Comparison of ENCODE assay signal across 27 cellular contexts in genomic region chr16:26578748-26579147, GRCh38.
"Had no signal": no experiment of that assay in that cellular context is flagged by ENCODE, and none has a peak within 500 bp of the region (broad histone marks: within the 10 kb centered on the region; RNA-seq: fewer than 3 reads in every experiment).

No MANE protein-coding gene starts in this region.

- H3K27ac ChIP-seq: stomach, suprapubic skin, testis, thoracic aorta, thyroid gland, tibial artery, tibial nerve, transverse colon, upper lobe of left lung, upper lobe of right lung, uterus, vagina had no signal

- H3K27me3 ChIP-seq: suprapubic skin, testis, thyroid gland, tibial artery, tibial nerve, transverse colon, upper lobe of left lung, upper lobe of right lung, uterus, vagina had no signal

- ATAC-seq: stimulated activated effector memory CD8-positive, alpha-beta T cell treated with anti-CD3 and anti-CD28 coated beads, Interleukin-12 subunit alpha, Interleukin-12 subunit beta, amount 100 ng/mL, for 72 hours; stimulated activated memory B cell treated with anti-CD40 and anti-IgM and Interleukin-4, amounts not matched to agents 10 μg/mL and 1 μg/mL and 100 μg/mL, for 72 hours; stimulated activated naive B cell treated with anti-CD40 and anti-IgM and Interleukin-4, amounts not matched to agents 10 μg/mL and 1 μg/mL and 100 μg/mL, for 72 hours; stimulated activated naive CD8-positive, alpha-beta T cell treated with anti-CD3 and anti-CD28 coated beads, Interleukin-15, amount 100 ng/mL, for 72 hours; stimulated activated naive CD8-positive, alpha-beta T cell treated with anti-CD3 and anti-CD28 coated beads, Interleukin-15, Interleukin-2, amounts not matched to agents 100 U/mL and 50 U/mL, for 24 hours; upper lobe of right lung had no signal

- H3K4me3 ChIP-seq: stomach, suprapubic skin, testis, thoracic aorta, thyroid gland, tibial artery, tibial nerve, transverse colon, upper lobe of left lung, upper lobe of right lung, uterus, vagina had no signal

- H3K4me1 ChIP-seq: stomach, testis, thyroid gland, tibial artery, tibial nerve, transverse colon, upper lobe of left lung, upper lobe of right lung, uterus, vagina had no signal

- H3K9me3 ChIP-seq: stomach, suprapubic skin, testis, thoracic aorta, thyroid gland, tibial artery, tibial nerve, transverse colon, upper lobe of left lung, upper lobe of right lung, uterus, vagina had no signal

- H3K36me3 ChIP-seq: stomach, suprapubic skin, thoracic aorta, thyroid gland, tibial artery, tibial nerve, transverse colon, upper lobe of left lung, upper lobe of right lung, uterus, vagina had no signal

- FAIRE-seq: urothelium cell line had no signal

- DNase-seq: stimulated activated CD4-positive, alpha-beta T cell treated with anti-CD3 and anti-CD28 coated beads, Interleukin-2, amount 100 ng/mL, for 48 hours; stimulated activated CD4-positive, alpha-beta T cell treated with anti-CD3 and anti-CD28 coated beads, Interleukin-4, amount 100 ng/mL, for 1 hour; stimulated activated CD4-positive, alpha-beta T cell treated with anti-CD3 and anti-CD28 coated beads, Interleukin-4, amount 100 ng/mL, for 24 hours; stimulated activated CD4-positive, alpha-beta T cell treated with anti-CD3 and anti-CD28 coated beads, Interleukin-4, amount 100 ng/mL, for 4 hours; stimulated activated CD8-positive, alpha-beta memory T cell treated with anti-CD3 and anti-CD28 coated beads, Interleukin-4, amount 100 ng/mL, for 48 hours; stimulated activated naive B cell treated with anti-CD40 and anti-IgM and Interleukin-4, amounts not matched to agents 10 μg/mL and 1 μg/mL and 100 μg/mL, for 72 hours; stimulated activated naive CD4-positive, alpha-beta T cell; stimulated activated naive CD4-positive, alpha-beta T cell treated with Interleukin-2 at 50 U/mL for 16 hours; stimulated activated naive CD8-positive, alpha-beta T cell treated with anti-CD3 and anti-CD28 coated beads, Interleukin-15, amount 100 ng/mL, for 72 hours; stimulated activated naive CD8-positive, alpha-beta T cell treated with anti-CD3 and anti-CD28 coated beads, Interleukin-15, Interleukin-2, amounts not matched to agents 100 U/mL and 50 U/mL, for 24 hours; stomach; substantia nigra; testis; thyroid gland; tibial artery; transverse colon; trophoblast cell; upper lobe of left lung; upper lobe of right lung; uterus had no signal
